In genomic region chr1:26145960-26146294, GRCh38 we compare ENCODE assay signal across 39 cellular contexts. TPM values are rescaled to one million over a fixed set of nuclear protein-coding genes. Genes with fewer than 3 reads are reported as not detected.
"Had no signal": no experiment of that assay in that cellular context is flagged by ENCODE, and none has a peak within 500 bp of the region (broad histone marks: within the 10 kb centered on the region; RNA-seq: fewer than 3 reads in every experiment).

No MANE protein-coding gene starts in this region.

- DNase-seq: activated B cell treated with CpG ODN at 0.5 μM for 24 hours; activated CD4-positive, alpha-beta memory T cell treated with anti-CD3 and anti-CD28 coated beads for 36 hours; activated CD4-positive, alpha-beta T cell treated with anti-CD3 and anti-CD28 coated beads for 4 hours; activated CD4-positive, alpha-beta T cell treated with anti-CD3 and anti-CD28 coated beads, Interleukin-2, amount 50 U/mL, for 1 hour; activated CD4-positive, CD25-positive, alpha-beta regulatory T cell treated with anti-CD3 and anti-CD28 coated beads, Interleukin-2, amount 50 U/mL, for 72 hours; activated gamma-delta T cell; activated naive CD4-positive, alpha-beta T cell treated with Interleukin-2 at 50 U/mL for 16 hours; activated naive CD8-positive, alpha-beta T cell treated with anti-CD3 and anti-CD28 coated beads, Interleukin-2, amount 10 ng/mL, durations not matched to agents 7 days and 5 days; activated T-cell treated with anti-CD3 and anti-CD28 coated beads, Interleukin-2, amount 50 U/mL, for 24 hours; amygdala; Kasumi-1; MG63; NCI-H1048; NCI-H1105 treated with DMSO at 0.1 percent for 48 hours; NCI-H1436; NCI-H1694 treated with DMSO at 0.1 percent for 48 hours; NCI-H2029 treated with DMSO at 0.1 percent for 48 hours; NCI-H2107; NCI-H2171; NCI-H510A; NCI-H526; NCI-H748 treated with DMSO at 0.1 percent for 48 hours; NK-92 treated with Interleukin-12 subunit alpha and Interleukin-12 subunit beta, amount 100 ng/mL, for 24 hours; PC-9; SIG-M5; SW 1271; T-helper 1 cell; T-helper 2 cell; T-helper 9 cell had no signal

- H3K4me3 ChIP-seq: ascending aorta, cardiac muscle cell, MG63, PC-9 had no signal

- H3K4me1 ChIP-seq: ascending aorta had no signal

- H3K36me3 ChIP-seq: ascending aorta, cardiac muscle cell, MG63 had no signal

- H2AFZ ChIP-seq: PC-9 had no signal

- FAIRE-seq: RCC 7860 had no signal

- H3K27ac ChIP-seq: ascending aorta, cardiac muscle cell, PC-9, RWPE1, VCaP had no signal

- H3K9me3 ChIP-seq: ascending aorta, MG63 had no signal

- H3K27me3 ChIP-seq: cardiac muscle cell, MG63 had no signal

RNA-seq across cellular contexts. Expression of gene FAM110D, which starts 13.0 kb away (rescaled TPM):
- total RNA-seq: activated B cell treated with CpG ODN at 0.5 μM for 24 hours; activated CD4-positive, alpha-beta memory T cell treated with anti-CD3 and anti-CD28 coated beads for 36 hours; activated naive CD8-positive, alpha-beta T cell treated with anti-CD3 and anti-CD28 coated beads, Interleukin-2, amount 10 ng/mL, durations not matched to agents 7 days and 5 days; activated T-helper 2 cell treated with anti-CD3 and anti-CD28 coated beads, Interferon-gamma antibody, Interleukin-2, Interleukin-4, amounts not matched to agents 10 μg/mL and 5 μg/mL and 100 μg/mL, durations not matched to agents 14 hours and 24 hours and 36 hours; PC-9 had no signal

RNA-seq across cellular contexts. Expression of gene C1orf232, which starts 22.8 kb away (rescaled TPM):
- total RNA-seq: activated B cell treated with CpG ODN at 0.5 μM for 24 hours; activated CD4-positive, alpha-beta memory T cell treated with anti-CD3 and anti-CD28 coated beads for 36 hours; activated naive CD8-positive, alpha-beta T cell treated with anti-CD3 and anti-CD28 coated beads, Interleukin-2, amount 10 ng/mL, durations not matched to agents 7 days and 5 days; activated T-helper 2 cell treated with anti-CD3 and anti-CD28 coated beads, Interferon-gamma antibody, Interleukin-2, Interleukin-4, amounts not matched to agents 10 μg/mL and 5 μg/mL and 100 μg/mL, durations not matched to agents 14 hours and 24 hours and 36 hours; ascending aorta; cardiac muscle cell; OCI-LY7; PC-9; Right ventricle myocardium inferior; SK-MEL-5 had no signal
- polyA plus RNA-seq: adipose tissue, cardiac muscle cell had no signal

RNA-seq across cellular contexts. Expression of gene ZNF593OS, which starts 25.7 kb away (rescaled TPM):
- total RNA-seq: activated B cell treated with CpG ODN at 0.5 μM for 24 hours; activated CD4-positive, alpha-beta memory T cell treated with anti-CD3 and anti-CD28 coated beads for 36 hours; activated naive CD8-positive, alpha-beta T cell treated with anti-CD3 and anti-CD28 coated beads, Interleukin-2, amount 10 ng/mL, durations not matched to agents 7 days and 5 days; activated T-helper 2 cell treated with anti-CD3 and anti-CD28 coated beads, Interferon-gamma antibody, Interleukin-2, Interleukin-4, amounts not matched to agents 10 μg/mL and 5 μg/mL and 100 μg/mL, durations not matched to agents 14 hours and 24 hours and 36 hours; ascending aorta; cardiac muscle cell; OCI-LY7; PC-9; Right ventricle myocardium inferior; SK-MEL-5 had no signal

RNA-seq across cellular contexts. Expression of gene CNKSR1, which starts 31.4 kb away (rescaled TPM):
- total RNA-seq: ascending aorta had no signal
